Comparison of ENCODE assay signal across 8 cellular contexts in the genomic region with DNA sequence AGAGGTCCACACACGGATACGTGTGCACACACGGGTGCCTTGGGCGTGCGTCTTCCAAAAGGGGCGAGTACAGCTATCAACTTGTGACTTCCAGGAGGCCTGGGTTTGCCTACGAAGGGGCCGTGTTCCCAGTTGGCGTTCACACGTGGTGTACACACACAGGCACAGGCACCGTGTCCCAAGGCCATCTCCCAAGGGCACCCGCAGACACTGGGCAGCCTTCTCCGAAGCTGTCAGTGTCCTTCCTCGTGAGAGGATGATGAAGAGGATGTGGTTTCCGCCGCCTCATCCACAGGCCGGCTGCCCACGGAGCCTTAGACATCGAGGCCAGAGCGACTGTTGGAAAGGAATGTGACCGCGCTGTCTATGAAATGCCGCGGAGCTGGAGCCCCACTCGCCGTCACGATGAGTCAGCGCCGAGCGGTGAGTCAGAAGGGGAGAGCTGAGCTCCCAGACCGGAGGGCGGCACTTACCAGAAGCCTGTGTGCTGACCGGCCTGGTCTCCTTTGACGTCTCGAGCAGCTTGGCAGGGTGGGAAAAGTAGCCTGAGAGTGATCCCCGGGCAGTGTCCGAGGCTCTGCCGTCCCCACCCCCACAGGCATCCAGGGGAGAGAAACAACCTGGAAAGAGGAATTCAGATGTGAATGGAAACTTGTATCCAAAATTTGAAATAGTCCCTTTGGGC.
DNase-seq lines count a peak whose midpoint lies in the region; ATAC-seq and TF ChIP-seq lines count a peak whose summit lies in the region.

No MANE protein-coding gene starts in this region.

- peak; percentile 39 for DNase-seq in activated CD8-positive, alpha-beta T cell treated with anti-CD3 and anti-CD28 coated beads, Interleukin-2, amount 10 ng/mL, durations not matched to agents 7 days and 5 days
- DNase-seq in esophagus squamous epithelium (lab: John Stamatoyannopoulos, UW): no peak
- peak in 1 of 9 donors; percentile 50 for DNase-seq in naive thymus-derived CD4-positive, alpha-beta T cell
- DNase-seq in stimulated activated naive CD8-positive, alpha-beta T cell treated with anti-CD3 and anti-CD28 coated beads, Interleukin-15, Interleukin-2, amounts not matched to agents 100 U/mL and 50 U/mL, for 24 hours: peak; percentile 78
- no peak for DNase-seq in NCI-H748 treated with DMSO at 0.1 percent for 48 hours (lab: John Stamatoyannopoulos, UW)

- H3K4me1 ChIP-seq in HUES48 (ENCODE audit: control insufficient read depth, insufficient read depth, low read length): peaks cover 32% of the 10 kb centered on the region
- H3K4me1 ChIP-seq in esophagus squamous epithelium: peaks cover 13 to 44% (median 30%) of the 10 kb centered on the region in 3 donors
- H3K4me1 ChIP-seq in naive thymus-derived CD4-positive, alpha-beta T cell (ENCODE audit: control insufficient read depth in 2 of 2, insufficient read depth in 2 of 2, low read length in 2 of 2): peaks cover 0 to 5% of the 10 kb centered on the region in 2 donors

- no peak for TF ChIP-seq CTCF in esophagus squamous epithelium (IDR thresholded peaks at IDR 0.05)

- H3K36me3 Mint-ChIP-seq in activated CD8-positive, alpha-beta T cell treated with anti-CD3 and anti-CD28 coated beads, Interleukin-2, amount 10 ng/mL, durations not matched to agents 7 days and 5 days (ENCODE audit: low read depth): no peaks in the 10 kb centered on the region
- no peaks in the 10 kb centered on the region for H3K36me3 Mint-ChIP-seq in naive thymus-derived CD4-positive, alpha-beta T cell

- TF ChIP-seq POLR2A in esophagus squamous epithelium (IDR thresholded peaks at IDR 0.05): peak in 1 of 4 donors; percentile 11

- WGBS in esophagus squamous epithelium, 2 donors: 4 to 46% methylated on average over 5 to 6 of the region's 38 CpGs

- H3K9me3 Mint-ChIP-seq in activated CD8-positive, alpha-beta T cell treated with anti-CD3 and anti-CD28 coated beads, Interleukin-2, amount 10 ng/mL, durations not matched to agents 7 days and 5 days (ENCODE audit: insufficient read depth): peaks cover under 1% of the 10 kb centered on the region
- peaks cover 0 to 15% (median 6%) of the 10 kb centered on the region in 11 donors for H3K9me3 Mint-ChIP-seq in naive thymus-derived CD4-positive, alpha-beta T cell

- no peak overlapping the region for H3K27ac Mint-ChIP-seq in activated CD8-positive, alpha-beta T cell treated with anti-CD3 and anti-CD28 coated beads, Interleukin-2, amount 10 ng/mL, durations not matched to agents 7 days and 5 days
- no peak overlapping the region for H3K27ac Mint-ChIP-seq in naive thymus-derived CD4-positive, alpha-beta T cell

- H3K36me3 ChIP-seq in HUES48 (ENCODE audit: control insufficient read depth, insufficient read depth, low read length) (no peaks in the 10 kb centered on the region), esophagus squamous epithelium (no peaks in the 10 kb centered on the region)
- H3K36me3 ChIP-seq in naive thymus-derived CD4-positive, alpha-beta T cell (ENCODE audit: control insufficient read depth in 2 of 3, insufficient read depth in 3 of 3, low read length in 3 of 3): no peaks in the 10 kb centered on the region

- no peak overlapping the region for H3K4me3 ChIP-seq in HUES48 (ENCODE audit: low read depth, low read length)
- peak overlapping the region in 1 of 4 donors; percentile 44 for H3K4me3 ChIP-seq in esophagus squamous epithelium
- no peak overlapping the region for H3K4me3 ChIP-seq in naive thymus-derived CD4-positive, alpha-beta T cell (ENCODE audit: low read length)

- CTCF ChIA-PET in activated CD8-positive, alpha-beta T cell treated with anti-CD3 and anti-CD28 coated beads, Interleukin-2, amount 10 ng/mL, durations not matched to agents 7 days and 5 days (lab: Charles Lee): no interaction called here
- CTCF ChIA-PET in naive thymus-derived CD4-positive, alpha-beta T cell (lab: Charles Lee): no interaction called here

- POLR2A ChIA-PET in activated CD8-positive, alpha-beta T cell treated with anti-CD3 and anti-CD28 coated beads, Interleukin-2, amount 10 ng/mL, durations not matched to agents 7 days and 5 days (lab: Charles Lee): no interaction called here
- POLR2A ChIA-PET in naive thymus-derived CD4-positive, alpha-beta T cell (lab: Charles Lee): no interaction called here

- no peak overlapping the region for H3K4me3 Mint-ChIP-seq in activated CD8-positive, alpha-beta T cell treated with anti-CD3 and anti-CD28 coated beads, Interleukin-2, amount 10 ng/mL, durations not matched to agents 7 days and 5 days
- no peak overlapping the region for H3K4me3 Mint-ChIP-seq in naive thymus-derived CD4-positive, alpha-beta T cell

- intact Hi-C loops in esophagus squamous epithelium (cut with DNase I): no loop called here
- intact Hi-C loops in naive thymus-derived CD4-positive, alpha-beta T cell (cut with micrococcal nuclease): no loop called here

- H3K9ac ChIP-seq in HUES48 (ENCODE audit: low read depth, low read length): peak overlapping the region; percentile 8; the same call in 1 of the 2 replicates

- peaks cover 26% of the 10 kb centered on the region for H3K27me3 ChIP-seq in HUES48 (ENCODE audit: control insufficient read depth, insufficient read depth, low read length)
- H3K27me3 ChIP-seq in esophagus squamous epithelium: peaks cover 0 to 84% (median 0%) of the 10 kb centered on the region in 4 donors
- H3K27me3 ChIP-seq in naive thymus-derived CD4-positive, alpha-beta T cell (ENCODE audit: control insufficient read depth in 2 of 2, insufficient read depth in 2 of 2, low read length in 2 of 2): no peaks in the 10 kb centered on the region

- ATAC-seq in activated CD8-positive, alpha-beta T cell treated with anti-CD3 and anti-CD28 coated beads, Interleukin-2, amount 10 ng/mL, durations not matched to agents 7 days and 5 days: peak; percentile 51
- peak; percentile 37 for ATAC-seq in naive thymus-derived CD4-positive, alpha-beta T cell
- ATAC-seq in stimulated activated naive CD8-positive, alpha-beta T cell treated with anti-CD3 and anti-CD28 coated beads, Interleukin-15, Interleukin-2, amounts not matched to agents 100 U/mL and 50 U/mL, for 24 hours: peak; percentile 81
- no peak for ATAC-seq in HG03457 (IDR thresholded peaks at IDR 0.05; ENCODE audit: unreplicated experiment)
- no peak for ATAC-seq in GM18520 (IDR thresholded peaks at IDR 0.05; ENCODE audit: unreplicated experiment)

- peaks cover 4% of the 10 kb centered on the region for H3K4me1 Mint-ChIP-seq in activated CD8-positive, alpha-beta T cell treated with anti-CD3 and anti-CD28 coated beads, Interleukin-2, amount 10 ng/mL, durations not matched to agents 7 days and 5 days (ENCODE audit: low read depth)
- peaks cover 0 to 15% (median 12%) of the 10 kb centered on the region in 7 donors for H3K4me1 Mint-ChIP-seq in naive thymus-derived CD4-positive, alpha-beta T cell

- H3K27ac ChIP-seq in HUES48 (ENCODE audit: low read depth, low read length): peak overlapping the region; percentile 76
- H3K27ac ChIP-seq in esophagus squamous epithelium: peak overlapping the region; percentile 80 to 95 (median 88)
- H3K27ac ChIP-seq in naive thymus-derived CD4-positive, alpha-beta T cell (ENCODE audit: low read depth, low read length): no peak overlapping the region

- H3K27me3 Mint-ChIP-seq in activated CD8-positive, alpha-beta T cell treated with anti-CD3 and anti-CD28 coated beads, Interleukin-2, amount 10 ng/mL, durations not matched to agents 7 days and 5 days (ENCODE audit: low read depth): peaks cover 4% of the 10 kb centered on the region
- peaks cover 4 to 36% (median 22%) of the 10 kb centered on the region in 5 donors for H3K27me3 Mint-ChIP-seq in naive thymus-derived CD4-positive, alpha-beta T cell

- H3K9me3 ChIP-seq in HUES48 (ENCODE audit: control insufficient read depth, insufficient read depth, low read length): no peaks in the 10 kb centered on the region
- H3K9me3 ChIP-seq in esophagus squamous epithelium: no peaks in the 10 kb centered on the region
- peaks cover 0 to 18% (median 10%) of the 10 kb centered on the region in 3 experiments for H3K9me3 ChIP-seq in naive thymus-derived CD4-positive, alpha-beta T cell (ENCODE audit: control insufficient read depth in 2 of 3, low read length in 3 of 3)

Comparison
In these comparisons a context has a peak if more than half of its experiments do, and no peak if none do; other contexts are left out.
1. ATAC-seq: peak in activated CD8-positive, alpha-beta T cell treated with anti-CD3 and anti-CD28 coated beads, Interleukin-2, amount 10 ng/mL, durations not matched to agents 7 days and 5 days (single experiment), naive thymus-derived CD4-positive, alpha-beta T cell (single experiment) and stimulated activated naive CD8-positive, alpha-beta T cell treated with anti-CD3 and anti-CD28 coated beads, Interleukin-15, Interleukin-2, amounts not matched to agents 100 U/mL and 50 U/mL, for 24 hours (single experiment); none in HG03457 (single experiment) and GM18520 (single experiment).
2. DNase-seq: peak in activated CD8-positive, alpha-beta T cell treated with anti-CD3 and anti-CD28 coated beads, Interleukin-2, amount 10 ng/mL, durations not matched to agents 7 days and 5 days (single experiment) and stimulated activated naive CD8-positive, alpha-beta T cell treated with anti-CD3 and anti-CD28 coated beads, Interleukin-15, Interleukin-2, amounts not matched to agents 100 U/mL and 50 U/mL, for 24 hours (single experiment); none in esophagus squamous epithelium (single experiment) and NCI-H748 treated with DMSO at 0.1 percent for 48 hours (single experiment).